32 cellular contexts compared by ENCODE assay signal in the genomic region with DNA sequence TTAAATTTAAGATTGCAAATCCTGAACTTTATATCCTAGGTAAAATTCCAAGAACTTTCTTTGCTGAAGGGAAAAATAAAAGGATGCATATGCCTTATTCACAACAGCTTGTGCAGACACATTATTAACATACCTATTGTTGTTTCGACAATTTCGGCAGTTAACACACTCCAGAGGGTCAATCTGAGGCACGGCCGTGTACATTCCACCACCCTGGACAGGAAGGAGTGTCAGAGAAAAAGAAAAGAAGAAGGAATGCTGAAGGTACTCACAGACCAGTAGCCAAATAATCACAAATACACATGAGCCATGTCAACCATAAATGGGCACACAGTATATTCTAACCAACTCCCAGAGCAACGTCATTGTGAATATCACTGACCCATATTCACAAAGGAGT. TPM values are rescaled to one million over a fixed set of nuclear protein-coding genes. Genes with fewer than 3 reads are reported as not detected.
"Had no signal": no experiment of that assay in that cellular context is flagged by ENCODE, and none has a peak within 500 bp of the region (broad histone marks: within the 10 kb centered on the region; RNA-seq: fewer than 3 reads in every experiment).

No MANE protein-coding gene starts in this region.

- H3K4me3 Mint-ChIP-seq: activated B cell treated with CpG ODN at 0.5 μM for 24 hours; activated CD8-positive, alpha-beta T cell treated with anti-CD3 and anti-CD28 coated beads for 36 hours; activated naive CD8-positive, alpha-beta T cell; activated T-cell treated with anti-CD3 and anti-CD28 coated beads, Interleukin-2, amount 50 U/mL, for 4 hours; activated T-helper 17 cell treated with anti-CD3 and anti-CD28 coated beads, Interleukin-2, amount 50 U/mL, for 72 hours; dendritic cell treated with granulocyte-macrophage colony-stimulating factor and Interleukin-4, amounts not matched to agents 40 ng/mL and 50 ng/mL, for 4 days; endodermal cell; T-helper 17 cell; T-helper 2 cell treated with Interferon-gamma antibody and Interleukin-4, amounts not matched to agents 5 μg/mL and 100 μg/mL, for 36 hours had no signal

- DNase-seq: activated B cell treated with CpG ODN at 0.5 μM for 24 hours; activated CD4-positive, alpha-beta T cell treated with anti-CD3 and anti-CD28 coated beads for 48 hours; activated CD4-positive, alpha-beta T cell treated with anti-CD3 and anti-CD28 coated beads, Interleukin-2, amount 50 U/mL, for 1 hour; activated CD4-positive, alpha-beta T cell treated with anti-CD3 and anti-CD28 coated beads, Interleukin-2, amount 50 U/mL, for 48 hours; activated CD8-positive, alpha-beta memory T cell treated with anti-CD3 and anti-CD28 coated beads for 24 hours; activated CD8-positive, alpha-beta T cell treated with anti-CD3 and anti-CD28 coated beads for 36 hours; activated effector memory CD4-positive, alpha-beta T cell treated with Interleukin-2 at 50 U/mL for 16 hours; activated gamma-delta T cell treated with Interleukin-2 at 50 U/mL for 16 hours; activated naive CD4-positive, alpha-beta T cell treated with anti-CD3 and anti-CD28 coated beads, Interleukin-2, amount 50 U/mL, for 16 hours; activated naive CD4-positive, alpha-beta T cell treated with Interleukin-2 at 50 U/mL for 16 hours; activated T-cell treated with anti-CD3 and anti-CD28 coated beads, Interleukin-2, amount 50 U/mL, for 4 hours; amniotic stem cell; anterior cingulate cortex; dorsolateral prefrontal cortex; effector memory CD4-positive, alpha-beta T cell; endodermal cell; erythroblast; foreskin melanocyte; T-helper 1 cell; T-helper 17 cell; T1000; WERI-Rb-1 had no signal

- H3K27ac ChIP-seq: coronary artery, dorsolateral prefrontal cortex, esophagus muscularis mucosa, WERI-Rb-1 had no signal

- H3K4me3 ChIP-seq: coronary artery, dorsolateral prefrontal cortex, esophagus muscularis mucosa, gastroesophageal sphincter had no signal

- H3K27me3 ChIP-seq: dorsolateral prefrontal cortex, esophagus muscularis mucosa, gastroesophageal sphincter had no signal

- H3K27ac Mint-ChIP-seq: activated B cell treated with CpG ODN at 0.5 μM for 24 hours; activated CD8-positive, alpha-beta T cell treated with anti-CD3 and anti-CD28 coated beads for 36 hours; activated naive CD8-positive, alpha-beta T cell; activated T-helper 17 cell treated with anti-CD3 and anti-CD28 coated beads, Interleukin-2, amount 50 U/mL, for 72 hours; dendritic cell treated with granulocyte-macrophage colony-stimulating factor and Interleukin-4, amounts not matched to agents 40 ng/mL and 50 ng/mL, for 4 days; endodermal cell; T-helper 17 cell; T-helper 2 cell treated with Interferon-gamma antibody and Interleukin-4, amounts not matched to agents 5 μg/mL and 100 μg/mL, for 36 hours had no signal

- FAIRE-seq: astrocyte had no signal

- ATAC-seq: activated CD4-positive, CD25-positive, alpha-beta regulatory T cell treated with anti-CD3 and anti-CD28 coated beads, Interleukin-2, amount 50 U/mL, for 24 hours; activated CD8-positive, alpha-beta T cell treated with anti-CD3 and anti-CD28 coated beads for 36 hours; activated T-cell treated with anti-CD3 and anti-CD28 coated beads, Interleukin-2, amount 50 U/mL, for 4 hours; activated T-helper 17 cell treated with anti-CD3 and anti-CD28 coated beads, Interleukin-2, amount 50 U/mL, for 72 hours; gastroesophageal sphincter; T-helper 17 cell had no signal

- H3K4me1 Mint-ChIP-seq: activated B cell treated with CpG ODN at 0.5 μM for 24 hours; activated T-helper 17 cell treated with anti-CD3 and anti-CD28 coated beads, Interleukin-2, amount 50 U/mL, for 72 hours; T-helper 17 cell had no signal

- H3K9me3 Mint-ChIP-seq: activated B cell treated with CpG ODN at 0.5 μM for 24 hours; activated CD8-positive, alpha-beta T cell treated with anti-CD3 and anti-CD28 coated beads for 36 hours; activated T-cell treated with anti-CD3 and anti-CD28 coated beads, Interleukin-2, amount 50 U/mL, for 4 hours; activated T-helper 17 cell treated with anti-CD3 and anti-CD28 coated beads, Interleukin-2, amount 50 U/mL, for 72 hours; dendritic cell treated with granulocyte-macrophage colony-stimulating factor and Interleukin-4, amounts not matched to agents 40 ng/mL and 50 ng/mL, for 4 days; endodermal cell; T-helper 2 cell treated with Interferon-gamma antibody and Interleukin-4, amounts not matched to agents 5 μg/mL and 100 μg/mL, for 36 hours had no signal

- H3K27me3 Mint-ChIP-seq: activated CD8-positive, alpha-beta T cell treated with anti-CD3 and anti-CD28 coated beads for 36 hours; activated naive CD8-positive, alpha-beta T cell; activated T-helper 17 cell treated with anti-CD3 and anti-CD28 coated beads, Interleukin-2, amount 50 U/mL, for 72 hours; dendritic cell treated with granulocyte-macrophage colony-stimulating factor and Interleukin-4, amounts not matched to agents 40 ng/mL and 50 ng/mL, for 4 days; T-helper 17 cell had no signal

- H3K9me3 ChIP-seq: esophagus muscularis mucosa, gastroesophageal sphincter had no signal

RNA-seq across cellular contexts. Expression of gene VSIG10L2, which starts 32.3 kb away (rescaled TPM):
- total RNA-seq: activated B cell treated with CpG ODN at 0.5 μM for 24 hours; activated CD8-positive, alpha-beta T cell treated with anti-CD3 and anti-CD28 coated beads for 36 hours; activated T-cell treated with anti-CD3 and anti-CD28 coated beads, Interleukin-2, amount 50 U/mL, for 4 hours; activated T-helper 17 cell treated with anti-CD3 and anti-CD28 coated beads, Interleukin-2, amount 50 U/mL, for 72 hours; astrocyte; endodermal cell; gastroesophageal sphincter; glomerular endothelial cell; T-helper 17 cell had no signal
